In the genomic region with DNA sequence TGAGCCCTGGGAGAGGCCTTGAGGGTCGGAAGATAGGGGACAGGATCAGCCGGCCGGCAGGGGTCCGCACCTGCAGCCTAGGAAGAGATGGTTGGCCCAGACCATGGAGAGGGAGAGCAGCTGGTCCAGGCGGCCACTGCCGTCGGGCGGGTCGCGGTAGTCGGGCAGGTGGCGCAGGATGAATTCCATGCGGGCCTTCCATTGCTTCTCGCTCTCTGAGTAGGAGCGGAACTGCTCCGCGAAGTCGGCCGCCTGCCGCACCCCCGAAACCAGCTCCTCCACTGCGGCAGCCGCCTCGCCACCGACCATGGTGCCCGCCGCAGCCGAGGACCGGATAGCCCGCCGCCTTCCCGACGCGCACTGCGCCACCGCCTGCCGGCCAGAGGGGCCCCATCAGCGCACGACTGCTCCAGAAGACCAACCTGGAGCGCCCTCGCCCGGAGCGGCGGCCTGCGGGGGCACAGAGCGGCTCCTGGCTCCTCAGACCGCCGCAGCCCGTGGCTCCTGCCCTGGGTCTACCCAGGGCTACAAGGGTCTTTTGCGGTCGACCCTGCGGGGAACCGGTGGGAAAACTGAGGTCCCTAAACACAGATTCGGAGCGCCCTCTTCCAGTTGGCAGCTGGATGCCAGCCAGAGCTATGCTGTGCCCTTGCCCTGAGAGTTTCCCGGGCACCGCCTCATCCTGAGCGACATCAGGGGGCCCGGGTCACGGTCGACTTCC, we compare ENCODE assay signal across 8 cellular contexts. TPM values are rescaled to one million over a fixed set of nuclear protein-coding genes. Genes with fewer than 3 reads are reported as not detected.
DNase-seq lines count a peak whose midpoint lies in the region; ATAC-seq and TF ChIP-seq lines count a peak whose summit lies in the region.

A gene with protein sequence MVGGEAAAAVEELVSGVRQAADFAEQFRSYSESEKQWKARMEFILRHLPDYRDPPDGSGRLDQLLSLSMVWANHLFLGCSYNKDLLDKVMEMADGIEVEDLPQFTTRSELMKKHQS (minus strand): TSS at position 336 of the 721 bp plus-strand sequence. CDS start 27 bp downstream, at position 309.

- H3K9me3 Mint-ChIP-seq in CD4-positive, CD25-positive, alpha-beta regulatory T cell, result no peaks in the 10 kb centered on the region
- no peaks in the 10 kb centered on the region for H3K9me3 Mint-ChIP-seq in activated CD4-positive, alpha-beta memory T cell treated with anti-CD3 and anti-CD28 coated beads for 36 hours

- H3K4me1 Mint-ChIP-seq in CD4-positive, CD25-positive, alpha-beta regulatory T cell, result peaks cover 0 to 46% (median 25%) of the 10 kb centered on the region in 4 donors
- H3K4me1 Mint-ChIP-seq in activated CD4-positive, alpha-beta memory T cell treated with anti-CD3 and anti-CD28 coated beads for 36 hours (ENCODE audit: low read depth), result peaks cover 31% of the 10 kb centered on the region

- H3K9me3 ChIP-seq in CD4-positive, CD25-positive, alpha-beta regulatory T cell (ENCODE audit: control insufficient read depth in 2 of 2, low read length in 2 of 2), result no peaks in the 10 kb centered on the region

- H3K27me3 ChIP-seq in CD4-positive, CD25-positive, alpha-beta regulatory T cell (ENCODE audit: control insufficient read depth, insufficient read depth, low read length), result no peaks in the 10 kb centered on the region

- peaks cover 7% of the 10 kb centered on the region for H3K36me3 ChIP-seq in CD4-positive, CD25-positive, alpha-beta regulatory T cell (ENCODE audit: control insufficient read depth, insufficient read depth, low read length)

- H3K4me3 Mint-ChIP-seq in CD4-positive, CD25-positive, alpha-beta regulatory T cell, result peak within 1 kb of the TSS; percentile 93 to 97 (median 94)
- H3K4me3 Mint-ChIP-seq in activated CD4-positive, alpha-beta memory T cell treated with anti-CD3 and anti-CD28 coated beads for 36 hours, result peak within 1 kb of the TSS; percentile 87

- CTCF ChIA-PET in activated CD4-positive, alpha-beta memory T cell treated with anti-CD3 and anti-CD28 coated beads for 36 hours (lab: Charles Lee), result interaction anchor here (0.6 to 7.6 kb wide), 36 partner anchors 14 to 417 kb away, joined by 3 to 65 read pairs (median 6); a partner anchor contains a TSS

- TF ChIP-seq CTCF in lower leg skin (IDR thresholded peaks at IDR 0.05), result peak in 1 of 3 donors; percentile 54

- intact Hi-C loops in activated CD4-positive, alpha-beta memory T cell treated with anti-CD3 and anti-CD28 coated beads for 36 hours (cut with micrococcal nuclease), result loop anchor here (1.0 to 2.0 kb wide), 3 partner anchors 40 to 175 kb away; a partner anchor contains a TSS
- intact Hi-C loops in lower leg skin (cut with DNase I; ENCODE audit: low total_unique reads), result loop anchor here (10.0 kb wide), 1 partner anchor 113 kb away; a partner anchor contains a TSS

- peak; percentile 100 for ATAC-seq in CD4-positive, CD25-positive, alpha-beta regulatory T cell (ENCODE audit: low read depth in 2 of 2)
- ATAC-seq in GM19351 (IDR thresholded peaks at IDR 0.05; ENCODE audit: unreplicated experiment), result peak; percentile 96
- peak; percentile 94 for ATAC-seq in HG03520 (IDR thresholded peaks at IDR 0.05; ENCODE audit: unreplicated experiment)

- POLR2A ChIA-PET in activated CD4-positive, alpha-beta memory T cell treated with anti-CD3 and anti-CD28 coated beads for 36 hours (lab: Charles Lee), result interaction anchor here (0.6 to 2.2 kb wide), 10 partner anchors 16 to 326 kb away, joined by 3 to 21 read pairs (median 4); a partner anchor contains a TSS

- peak within 1 kb of the TSS; percentile 92 to 94 (median 93) for H3K27ac Mint-ChIP-seq in CD4-positive, CD25-positive, alpha-beta regulatory T cell
- H3K27ac Mint-ChIP-seq in activated CD4-positive, alpha-beta memory T cell treated with anti-CD3 and anti-CD28 coated beads for 36 hours, result peak within 1 kb of the TSS; percentile 73

- H3K4me1 ChIP-seq in CD4-positive, CD25-positive, alpha-beta regulatory T cell (ENCODE audit: control insufficient read depth, insufficient read depth, low read length, poor library complexity, severe bottlenecking), result peaks cover 22% of the 10 kb centered on the region

- H3K36me3 Mint-ChIP-seq in CD4-positive, CD25-positive, alpha-beta regulatory T cell, result peaks cover 7% of the 10 kb centered on the region
- peaks cover 8% of the 10 kb centered on the region for H3K36me3 Mint-ChIP-seq in activated CD4-positive, alpha-beta memory T cell treated with anti-CD3 and anti-CD28 coated beads for 36 hours

- WGBS in lower leg skin, 2 donors, result 0 to 1% methylated on average over 27 to 28 of the region's 61 CpGs

- TF ChIP-seq POLR2A in lower leg skin (IDR thresholded peaks at IDR 0.05), result no peak

- peak within 1 kb of the TSS; percentile 87 for H3K4me3 ChIP-seq in CD4-positive, CD25-positive, alpha-beta regulatory T cell (ENCODE audit: low read depth, low read length)
- peak within 1 kb of the TSS; percentile 69 for H3K4me3 ChIP-seq in lower leg skin (ENCODE audit: low read depth, poor library complexity, severe bottlenecking)

- peak within 1 kb of the TSS; percentile 68 for H3K27ac ChIP-seq in CD4-positive, CD25-positive, alpha-beta regulatory T cell (ENCODE audit: insufficient read depth, low read length, poor library complexity, severe bottlenecking)

- H3K27me3 Mint-ChIP-seq in CD4-positive, CD25-positive, alpha-beta regulatory T cell, result no peaks in the 10 kb centered on the region
- no peaks in the 10 kb centered on the region for H3K27me3 Mint-ChIP-seq in activated CD4-positive, alpha-beta memory T cell treated with anti-CD3 and anti-CD28 coated beads for 36 hours

- peak; percentile 76 to 92 (median 89) for DNase-seq in CD4-positive, CD25-positive, alpha-beta regulatory T cell
- DNase-seq in NCI-H748 (lab: John Stamatoyannopoulos, UW; ENCODE audit: unreplicated experiment) (peak; percentile 90), dermis microvascular lymphatic vessel endothelial cell (ENCODE audit: low read depth in 2 of 2) (peak; percentile 61 to 90), lower leg skin (ENCODE audit: low spot score in 2 of 2) (peak; percentile 82 to 97)
- DNase-seq in activated CD4-positive, alpha-beta memory T cell treated with anti-CD3 and anti-CD28 coated beads for 36 hours, result peak; percentile 94
- DNase-seq in stimulated activated CD4-positive, alpha-beta T cell treated with anti-CD3 and anti-CD28 coated beads, Interleukin-4, amount 100 ng/mL, for 48 hours (ENCODE audit: low read depth in 2 of 2), result peak; percentile 85 to 87

RNA-seq across cellular contexts. Expression of the gene that starts here (rescaled TPM):
- 13.5 TPM for total RNA-seq in CD4-positive, CD25-positive, alpha-beta regulatory T cell
- polyA plus RNA-seq in CD4-positive, CD25-positive, alpha-beta regulatory T cell, result 10 to 100 TPM; 24.6 to 32.4 (median 30.4) TPM
- total RNA-seq in activated CD4-positive, alpha-beta memory T cell treated with anti-CD3 and anti-CD28 coated beads for 36 hours, result 10 to 100 TPM; 32.0 to 33.3 TPM
- total RNA-seq in dermis microvascular lymphatic vessel endothelial cell, result 28.3 and 45.7 TPM in 2 replicates
- total RNA-seq in lower leg skin, result 10 to 100 TPM; 12.3 to 18.9 (median 15.1) TPM

Comparison
In these comparisons a context has a peak if more than half of its experiments do, and no peak if none do; other contexts are left out.
1. Peak in every context shown above with its lines: DNase-seq, ATAC-seq, H3K4me3 ChIP-seq and H3K27ac ChIP-seq.